In genomic region chr15:68627476-68627875, GRCh38 we compare ENCODE assay signal across 16 cellular contexts. TPM values are rescaled to one million over a fixed set of nuclear protein-coding genes. Genes with fewer than 3 reads are reported as not detected.
DNase-seq lines count a peak whose midpoint lies in the region; ATAC-seq, FAIRE-seq and TF ChIP-seq lines count a peak whose summit lies in the region.
"Had no signal": no experiment of that assay in that cellular context is flagged by ENCODE, and none has a peak within 500 bp of the region (broad histone marks: within the 10 kb centered on the region; RNA-seq: fewer than 3 reads in every experiment).

No MANE protein-coding gene starts in this region.

- no peak overlapping the region for H3K9ac ChIP-seq in BLaER1
- H3K9ac ChIP-seq in PC-3 (ENCODE audit: low read length), result no peak overlapping the region

- H3K36me3 ChIP-seq in BLaER1 (no peaks in the 10 kb centered on the region), PC-3 (ENCODE audit: low read depth, low read length) (no peaks in the 10 kb centered on the region), bronchial epithelial cell (ENCODE audit: control insufficient read depth, insufficient read depth, low read length) (no peaks in the 10 kb centered on the region), tibial artery (no peaks in the 10 kb centered on the region)
- H3K36me3 ChIP-seq: BE2C had no signal

- CTCF ChIA-PET in PC-3 (lab: Charles Lee), result no interaction called here

- no peak overlapping the region for H2AFZ ChIP-seq in PC-3 (ENCODE audit: low read length)

- H3F3A ChIP-seq in PC-3 (ENCODE audit: low read length, unreplicated experiment), result no peaks in the 10 kb centered on the region

- no peaks in the 10 kb centered on the region for H3K79me2 ChIP-seq in PC-3 (ENCODE audit: low read length)

- peaks cover 85% of the 10 kb centered on the region for H3K4me1 ChIP-seq in BLaER1
- H3K4me1 ChIP-seq in PC-3 (ENCODE audit: insufficient read depth, low read length), result peaks cover 4% of the 10 kb centered on the region; the same call in 1 of the 2 replicates
- no peaks in the 10 kb centered on the region for H3K4me1 ChIP-seq in tibial artery

- H3K9me2 ChIP-seq in PC-3 (replicated peaks; ENCODE audit: low read length), result no peaks in the 10 kb centered on the region

- H3K4me3 ChIP-seq in BLaER1 (no peak overlapping the region), PC-3 (ENCODE audit: low read length) (no peak overlapping the region), bronchial epithelial cell (ENCODE audit: low read depth, low read length) (no peak overlapping the region), tibial artery (no peak overlapping the region)
- H3K4me3 ChIP-seq: GM12878 had no signal

- peak; percentile 28 for FAIRE-seq in bronchial epithelial cell (lab: Jason Lieb, UNC)
- FAIRE-seq: GM12878, H1 had no signal

- no peaks in the 10 kb centered on the region for H4K20me1 ChIP-seq in BLaER1
- no peaks in the 10 kb centered on the region for H4K20me1 ChIP-seq in PC-3 (ENCODE audit: low read length)

- peak overlapping the region; percentile 93 for H3K4me2 ChIP-seq in BLaER1
- no peak overlapping the region for H3K4me2 ChIP-seq in PC-3 (ENCODE audit: low read length)

- intact Hi-C loops in PC-3 (cut with micrococcal nuclease) (no loop called here), tibial artery (cut with DNase I; ENCODE audit: low total_unique reads) (no loop called here)

- H3K27me3 ChIP-seq in BLaER1, result no peaks in the 10 kb centered on the region
- no peaks in the 10 kb centered on the region for H3K27me3 ChIP-seq in PC-3 (ENCODE audit: low read length)
- H3K27me3 ChIP-seq in bronchial epithelial cell (ENCODE audit: control insufficient read depth, insufficient read depth, low read length), result no peaks in the 10 kb centered on the region
- H3K27me3 ChIP-seq in tibial artery, result no peaks in the 10 kb centered on the region
- H3K27me3 ChIP-seq: BE2C had no signal

- TF ChIP-seq CTCF in PC-3 (conservative IDR thresholded peaks at IDR 0.05; ENCODE audit: low read depth, low read length), result no peak
- no peak for TF ChIP-seq CTCF in bronchial epithelial cell (IDR thresholded peaks at IDR 0.05; ENCODE audit: insufficient read depth, low read length, severe bottlenecking)
- TF ChIP-seq CTCF in tibial artery (IDR thresholded peaks at IDR 0.05), result no peak

- POLR2A ChIA-PET in PC-3 (lab: Charles Lee; ENCODE audit: unreplicated experiment), result no interaction called here

- DNase-seq in ELR (ENCODE audit: low read depth), result peak; percentile 74
- DNase-seq in PC-3, result peak; percentile 29
- no peak for DNase-seq in bronchial epithelial cell (ENCODE audit: low read depth)
- DNase-seq in tibial artery, result no peak
- DNase-seq in kidney tubule cell (ENCODE audit: low spot score), result no peak
- DNase-seq in NCI-H2107 (lab: John Stamatoyannopoulos, UW), result no peak
- DNase-seq: BE2C; CD4-positive, alpha-beta memory T cell; DMS153; DMS79; H9 had no signal

- ATAC-seq in PC-3, result peak; percentile 18; the same call in 1 of the 2 replicates
- ATAC-seq in HG03457 (IDR thresholded peaks at IDR 0.05; ENCODE audit: unreplicated experiment), result no peak
- ATAC-seq: GM12878 had no signal

- H3K27ac ChIP-seq in BLaER1, result no peak overlapping the region
- H3K27ac ChIP-seq in PC-3 (ENCODE audit: low read length), result no peak overlapping the region
- no peak overlapping the region for H3K27ac ChIP-seq in tibial artery

- BruUV-seq in PC-3 (replicated peaks; lab: Mats Ljungman, UMichigan), result no TSS peak

- no peaks in the 10 kb centered on the region for H3K9me3 ChIP-seq in BLaER1
- H3K9me3 ChIP-seq in PC-3 (ENCODE audit: low read length), result no peaks in the 10 kb centered on the region
- no peaks in the 10 kb centered on the region for H3K9me3 ChIP-seq in tibial artery
- H3K9me3 ChIP-seq: BE2C had no signal

RNA-seq across cellular contexts. Expression of gene CORO2B, which starts 48.7 kb away (rescaled TPM):
- total RNA-seq in PC-3 (2014; rRNA removed) (0.66 and 0.92 TPM in 2 replicates), bronchial epithelial cell (under 0.01 TPM in 1 of 2 replicates, not detected in the other)
- total RNA-seq: CD4-positive, alpha-beta memory T cell; G401 had no signal

Comparison
In these comparisons a context has a peak if more than half of its experiments do, and no peak if none do; other contexts are left out.
1. DNase-seq: peak in ELR (single experiment) and PC-3 (single experiment); none in bronchial epithelial cell (single experiment), tibial artery (0 of 2), kidney tubule cell (single experiment) and NCI-H2107 (single experiment).